Comparison of ENCODE assay signal across 7 cellular contexts in the genomic region with DNA sequence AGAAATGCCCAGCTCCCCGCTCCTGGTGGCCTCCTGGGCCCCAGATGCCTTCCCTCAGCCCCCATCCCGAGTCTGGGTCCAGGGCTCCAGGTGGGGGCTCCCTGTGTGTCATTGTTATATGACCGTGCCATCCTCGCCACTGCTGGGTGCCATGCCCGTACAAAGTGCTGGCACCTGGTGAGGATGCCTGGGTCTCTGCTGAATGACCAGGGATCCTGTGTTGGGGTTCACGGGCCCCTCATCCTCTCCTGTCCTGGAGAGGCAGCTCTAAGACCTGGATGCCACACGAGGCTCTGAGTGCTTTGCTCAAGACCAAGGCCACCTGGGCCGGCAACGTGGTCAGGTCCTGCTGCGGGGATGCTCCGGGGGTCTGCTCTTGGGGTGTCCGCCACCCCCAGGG.
DNase-seq lines count a peak whose midpoint lies in the region; ATAC-seq, FAIRE-seq and TF ChIP-seq lines count a peak whose summit lies in the region.
"Not testable (repeated sequence)": the region's sequence is repeated elsewhere in the genome, so short reads cannot be mapped to it uniquely, and the experiment has no call there.

No MANE protein-coding gene starts in this region.

- peaks cover 0 to 10% (median 0%) of the 10 kb centered on the region in 3 donors for H3K27me3 ChIP-seq in stomach

- ATAC-seq in activated CD8-positive, alpha-beta memory T cell treated with anti-CD3 and anti-CD28 coated beads, Interleukin-2, amount 10 ng/mL, durations not matched to agents 7 days and 5 days = not testable (repeated sequence)

- not testable (repeated sequence) for H3K9ac ChIP-seq in kidney (ENCODE audit: low read length in 2 of 2)

- TF ChIP-seq CTCF in coronary artery (IDR thresholded peaks at IDR 0.05); kidney (IDR thresholded peaks at IDR 0.05; ENCODE audit: borderline replicate concordance, extremely low read depth, insufficient read depth); osteocyte (IDR thresholded peaks at IDR 0.05); progenitor cell of endocrine pancreas (IDR thresholded peaks at IDR 0.05; ENCODE audit: unreplicated experiment); stomach (IDR thresholded peaks at IDR 0.05): not testable (repeated sequence)

- CTCF ChIA-PET in activated CD8-positive, alpha-beta memory T cell treated with anti-CD3 and anti-CD28 coated beads, Interleukin-2, amount 10 ng/mL, durations not matched to agents 7 days and 5 days (lab: Charles Lee) = not testable (repeated sequence)

- not testable (repeated sequence) for H3K4me1 Mint-ChIP-seq in activated CD8-positive, alpha-beta memory T cell treated with anti-CD3 and anti-CD28 coated beads, Interleukin-2, amount 10 ng/mL, durations not matched to agents 7 days and 5 days; osteocyte (ENCODE audit: unreplicated experiment); progenitor cell of endocrine pancreas (ENCODE audit: low read depth)

- not testable (repeated sequence) for H3K36me3 ChIP-seq in kidney (ENCODE audit: control insufficient read depth in 1 of 2, insufficient read depth in 2 of 2, low read length in 2 of 2); stomach

- intact Hi-C loops in kidney (cut with DNase I); stomach (cut with DNase I; ENCODE audit: low total_unique reads): not testable (repeated sequence)

- not testable (repeated sequence) for H3K27ac Mint-ChIP-seq in activated CD8-positive, alpha-beta memory T cell treated with anti-CD3 and anti-CD28 coated beads, Interleukin-2, amount 10 ng/mL, durations not matched to agents 7 days and 5 days; osteocyte (ENCODE audit: unreplicated experiment); progenitor cell of endocrine pancreas

- H3K36me3 Mint-ChIP-seq in activated CD8-positive, alpha-beta memory T cell treated with anti-CD3 and anti-CD28 coated beads, Interleukin-2, amount 10 ng/mL, durations not matched to agents 7 days and 5 days; osteocyte (ENCODE audit: unreplicated experiment); progenitor cell of endocrine pancreas (ENCODE audit: insufficient read depth): not testable (repeated sequence)

- not testable (repeated sequence) for H3K4me3 Mint-ChIP-seq in activated CD8-positive, alpha-beta memory T cell treated with anti-CD3 and anti-CD28 coated beads, Interleukin-2, amount 10 ng/mL, durations not matched to agents 7 days and 5 days; osteocyte (ENCODE audit: unreplicated experiment); progenitor cell of endocrine pancreas (ENCODE audit: low read depth)

- WGBS in stomach, 5 donors = 78 to 86% (median 80%) methylated on average over 8 to 12 of the region's 12 CpGs

- not testable (repeated sequence) for H3K9me3 ChIP-seq in kidney (ENCODE audit: control insufficient read depth in 1 of 2, low read length in 2 of 2); stomach

- H3K27ac ChIP-seq in coronary artery; kidney (ENCODE audit: low read depth in 2 of 2, low read length in 2 of 2); stomach: not testable (repeated sequence)

- TF ChIP-seq POLR2A in stomach (IDR thresholded peaks at IDR 0.05) = not testable (repeated sequence)

- DNase-seq in activated CD8-positive, alpha-beta memory T cell treated with anti-CD3 and anti-CD28 coated beads, Interleukin-2, amount 10 ng/mL, durations not matched to agents 7 days and 5 days = peak; percentile 16
- DNase-seq in coronary artery (ENCODE audit: low spot score) = peak; percentile 38
- peak; percentile 35 for DNase-seq in kidney
- peak; percentile 49 for DNase-seq in osteocyte (ENCODE audit: extremely low spot score, unreplicated experiment)
- DNase-seq in progenitor cell of endocrine pancreas (ENCODE audit: low spot score, unreplicated experiment) = peak; percentile 1
- peak; percentile 17 for DNase-seq in stomach
- peak; percentile 18 for DNase-seq in ureter (ENCODE audit: low spot score)

- TF ChIP-seq EP300 in stomach (IDR thresholded peaks at IDR 0.05) = not testable (repeated sequence)

- FAIRE-seq in kidney (lab: Jason Lieb, UNC) = not testable (repeated sequence)

- not testable (repeated sequence) for H3K4me1 ChIP-seq in kidney (ENCODE audit: control insufficient read depth in 1 of 2, insufficient read depth in 1 of 2, low read depth in 1 of 2, low read length in 2 of 2); stomach

- H3K27me3 Mint-ChIP-seq in activated CD8-positive, alpha-beta memory T cell treated with anti-CD3 and anti-CD28 coated beads, Interleukin-2, amount 10 ng/mL, durations not matched to agents 7 days and 5 days = not testable (repeated sequence)
- H3K27me3 Mint-ChIP-seq in osteocyte (ENCODE audit: unreplicated experiment) = peaks cover 17% of the 10 kb centered on the region
- H3K27me3 Mint-ChIP-seq in progenitor cell of endocrine pancreas = peaks cover 16% of the 10 kb centered on the region

- not testable (repeated sequence) for H3K4me3 ChIP-seq in coronary artery; kidney (ENCODE audit: low read length in 2 of 2); stomach

- H3K9me3 Mint-ChIP-seq in activated CD8-positive, alpha-beta memory T cell treated with anti-CD3 and anti-CD28 coated beads, Interleukin-2, amount 10 ng/mL, durations not matched to agents 7 days and 5 days (ENCODE audit: low read depth); osteocyte (ENCODE audit: unreplicated experiment); progenitor cell of endocrine pancreas (ENCODE audit: low read depth): not testable (repeated sequence)
